In genomic region chr11:61627831-61628753, GRCh38 we compare ENCODE assay signal across 8 cellular contexts. TPM values are rescaled to one million over a fixed set of nuclear protein-coding genes. Genes with fewer than 3 reads are reported as not detected.
A peak's percentile ranks its signal among the peaks of the same experiment; 100 is the strongest.
DNase-seq lines count a peak whose midpoint lies in the region; ATAC-seq and TF ChIP-seq lines count a peak whose summit lies in the region.

No MANE protein-coding gene starts in this region.

- no peak overlapping the region for H3K4me3 ChIP-seq in prostate gland

- H3K27me3 ChIP-seq in prostate gland (replicated peaks; ENCODE audit: insufficient read depth): no peaks in the 10 kb centered on the region

- H3K4me3 Mint-ChIP-seq in activated T-cell treated with anti-CD3 and anti-CD28 coated beads, Interleukin-2, amount 50 U/mL, for 72 hours: no peak overlapping the region

- H3K27me3 Mint-ChIP-seq in activated T-cell treated with anti-CD3 and anti-CD28 coated beads, Interleukin-2, amount 50 U/mL, for 72 hours (ENCODE audit: low read depth): peaks cover 21% of the 10 kb centered on the region

- H3K27ac ChIP-seq in prostate gland: peak overlapping the region; percentile 91 to 93

- 74% methylated on average over 14 of the region's 15 CpGs for WGBS in prostate gland

- no peaks in the 10 kb centered on the region for H3K9me3 Mint-ChIP-seq in activated T-cell treated with anti-CD3 and anti-CD28 coated beads, Interleukin-2, amount 50 U/mL, for 72 hours

- TF ChIP-seq CTCF in GM20000 (IDR thresholded peaks at IDR 0.05; ENCODE audit: extremely low read depth, missing control alignments) (peak; percentile 69), prostate gland (IDR thresholded peaks at IDR 0.05) (peak; percentile 35 to 95 (median 86))

- no peaks in the 10 kb centered on the region for H3K9me3 ChIP-seq in prostate gland

- H3K4me1 Mint-ChIP-seq in activated T-cell treated with anti-CD3 and anti-CD28 coated beads, Interleukin-2, amount 50 U/mL, for 72 hours (ENCODE audit: low read depth): no peaks in the 10 kb centered on the region

- H3K36me3 ChIP-seq in prostate gland: no peaks in the 10 kb centered on the region

- ATAC-seq in activated T-cell treated with anti-CD3 and anti-CD28 coated beads, Interleukin-2, amount 50 U/mL, for 72 hours (replicated peaks in 1 of 2): peak; percentile 32 to 59
- ATAC-seq in GM21723 (IDR thresholded peaks at IDR 0.05; ENCODE audit: unreplicated experiment) (no peak), GM18907 (IDR thresholded peaks at IDR 0.05; ENCODE audit: unreplicated experiment) (no peak)

- TF ChIP-seq POLR2A in prostate gland (IDR thresholded peaks at IDR 0.05): no peak

- H3K36me3 Mint-ChIP-seq in activated T-cell treated with anti-CD3 and anti-CD28 coated beads, Interleukin-2, amount 50 U/mL, for 72 hours (ENCODE audit: insufficient read depth in 2 of 2): no peaks in the 10 kb centered on the region

- H3K27ac Mint-ChIP-seq in activated T-cell treated with anti-CD3 and anti-CD28 coated beads, Interleukin-2, amount 50 U/mL, for 72 hours: no peak overlapping the region

- intact Hi-C loops in prostate gland (cut with DNase I): no loop called here

- H3K4me1 ChIP-seq in prostate gland (replicated peaks): peaks cover 5% of the 10 kb centered on the region

- DNase-seq in AML-193 (lab: John Stamatoyannopoulos, UW): peak; percentile 23
- DNase-seq in GM20000 (ENCODE audit: low spot score): peak; percentile 51
- DNase-seq in NCI-H69 (lab: John Stamatoyannopoulos, UW): peak; percentile 78
- DNase-seq in activated T-cell treated with anti-CD3 and anti-CD28 coated beads, Interleukin-2, amount 50 U/mL, for 72 hours: peak; percentile 54
- peak; percentile 18 for DNase-seq in glomerular endothelial cell (ENCODE audit: extremely low read depth, low read depth, low spot score)
- peak; percentile 71 for DNase-seq in prostate gland (ENCODE audit: low spot score)

RNA-seq across cellular contexts. Expression of gene SYT7, which starts 47.2 kb away (rescaled TPM):
- not detected for total RNA-seq in activated T-cell treated with anti-CD3 and anti-CD28 coated beads, Interleukin-2, amount 50 U/mL, for 72 hours
- 0.53 and 1.3 TPM in 2 replicates for total RNA-seq in glomerular endothelial cell
- total RNA-seq in prostate gland: 100 to 1,000 TPM; 114 to 199 TPM

RNA-seq across cellular contexts. Expression of gene DAGLA, which starts 52.1 kb away (rescaled TPM):
- total RNA-seq in activated T-cell treated with anti-CD3 and anti-CD28 coated beads, Interleukin-2, amount 50 U/mL, for 72 hours: under 1 TPM; 0.05 to 0.09 TPM
- total RNA-seq in glomerular endothelial cell (5.1 and 10.1 TPM in 2 replicates), prostate gland (10 to 100 TPM; 10.8 to 12.2 TPM)

Comparison
In these comparisons a context has a peak if more than half of its experiments do, and no peak if none do; other contexts are left out.
1. DNase-seq: peak in every context shown above with its lines; median percentile 78 in NCI-H69; 71 in prostate gland; 54 in activated T-cell treated with anti-CD3 and anti-CD28 coated beads, Interleukin-2, amount 50 U/mL, for 72 hours; 51 in GM20000; 23 in AML-193; 18 in glomerular endothelial cell.
2. ATAC-seq: peak in activated T-cell treated with anti-CD3 and anti-CD28 coated beads, Interleukin-2, amount 50 U/mL, for 72 hours (2 of 2); none in GM21723 (single experiment) and GM18907 (single experiment).
3. RNA of gene SYT7, which starts 47.2 kb away (total RNA-seq): 114 to 199 TPM in prostate gland; 0.53 to 1.3 TPM in glomerular endothelial cell and not detected in activated T-cell treated with anti-CD3 and anti-CD28 coated beads, Interleukin-2, amount 50 U/mL, for 72 hours; every median in the first group is over 10 times any median in the second.